In the genomic region with DNA sequence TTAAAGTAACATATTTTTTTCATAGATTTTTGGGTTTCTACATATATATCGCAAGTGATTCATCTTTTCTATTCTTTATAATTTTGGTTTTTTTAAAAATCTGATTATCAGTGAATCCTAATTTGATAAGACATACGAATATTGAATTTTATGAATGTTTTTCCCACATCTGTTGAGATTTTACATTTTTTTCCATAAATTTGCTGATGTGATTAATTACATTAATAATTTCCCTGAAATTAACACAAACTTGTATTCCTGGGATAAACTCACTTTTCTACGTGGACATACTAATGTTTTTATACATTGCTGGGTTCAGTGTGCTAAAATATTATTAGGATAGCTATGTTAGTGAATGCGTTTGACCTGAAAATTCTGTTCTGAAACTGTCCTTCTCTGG, we compare ENCODE assay signal across 24 cellular contexts.
"Had no signal": no experiment of that assay in that cellular context is flagged by ENCODE, and none has a peak within 500 bp of the region (broad histone marks: within the 10 kb centered on the region; RNA-seq: fewer than 3 reads in every experiment).

No MANE protein-coding gene starts in this region.

- H3K27ac Mint-ChIP-seq: mesothelial cell of epicardium had no signal

- H3K4me3 ChIP-seq: dorsolateral prefrontal cortex, gastrocnemius medialis, left lung, mucosa of descending colon, ovary, psoas muscle, sigmoid colon, stomach, thyroid gland, vagina had no signal

- H3K9me3 Mint-ChIP-seq: mesothelial cell of epicardium; naive B cell; stimulated activated effector memory CD8-positive, alpha-beta T cell treated with anti-CD3 and anti-CD28 coated beads, Interleukin-12 subunit alpha, Interleukin-12 subunit beta, amount 100 ng/mL, for 72 hours had no signal

- H3K36me3 ChIP-seq: ovary had no signal

- H3K4me1 ChIP-seq: gastrocnemius medialis, left lung, psoas muscle, sigmoid colon, thyroid gland, vagina had no signal

- H3K27ac ChIP-seq: dorsolateral prefrontal cortex, gastrocnemius medialis, left lung, ovary, psoas muscle, sigmoid colon, stomach, thyroid gland, vagina had no signal

- H3K9me3 ChIP-seq: gastrocnemius medialis, left lung, mucosa of descending colon, ovary, psoas muscle, sigmoid colon, stomach, thyroid gland, vagina had no signal

- ATAC-seq: gastrocnemius medialis; left cardiac atrium; left lung; mucosa of descending colon; psoas muscle; right cardiac atrium; stimulated activated effector memory CD8-positive, alpha-beta T cell treated with anti-CD3 and anti-CD28 coated beads, Interleukin-12 subunit alpha, Interleukin-12 subunit beta, amount 100 ng/mL, for 72 hours had no signal

- DNase-seq: dorsolateral prefrontal cortex; effector CD4-positive, alpha-beta T cell; gastrocnemius medialis; head of caudate nucleus; left cardiac atrium; left lung; mesenchymal stem cell; mucosa of descending colon; naive B cell; occipital lobe; ovary; posterior cingulate gyrus; psoas muscle; right cardiac atrium; sigmoid colon; stimulated activated CD4-positive, alpha-beta T cell treated with anti-CD3 and anti-CD28 coated beads, Interleukin-2, amount 100 ng/mL, for 24 hours; stimulated activated CD4-positive, alpha-beta T cell treated with anti-CD3 and anti-CD28 coated beads, Interleukin-4, amount 100 ng/mL, for 24 hours; stimulated activated naive CD4-positive, alpha-beta T cell treated with Interleukin-2 at 50 U/mL for 16 hours; stomach; thyroid gland; trophoblast cell had no signal

- H3K4me3 Mint-ChIP-seq: mesothelial cell of epicardium; naive B cell; stimulated activated effector memory CD8-positive, alpha-beta T cell treated with anti-CD3 and anti-CD28 coated beads, Interleukin-12 subunit alpha, Interleukin-12 subunit beta, amount 100 ng/mL, for 72 hours had no signal

- H3K27me3 Mint-ChIP-seq: naive B cell had no signal

- H3K4me1 Mint-ChIP-seq: mesothelial cell of epicardium had no signal
